20 cellular contexts compared by ENCODE assay signal in genomic region chr1:50421768-50422674, GRCh38. TPM values are rescaled to one million over a fixed set of nuclear protein-coding genes. Genes with fewer than 3 reads are reported as not detected.
DNase-seq lines count a peak whose midpoint lies in the region; ATAC-seq, FAIRE-seq and TF ChIP-seq lines count a peak whose summit lies in the region.
"Had no signal": no experiment of that assay in that cellular context is flagged by ENCODE, and none has a peak within 500 bp of the region (broad histone marks: within the 10 kb centered on the region; RNA-seq: fewer than 3 reads in every experiment).

No MANE protein-coding gene starts in this region.

- H4K20me1 ChIP-seq in endothelial cell of umbilical vein (replicated peaks; ENCODE audit: control insufficient read depth, extremely low read depth, insufficient read depth, low read length) (no peaks in the 10 kb centered on the region), osteoblast (ENCODE audit: insufficient read depth, low read length) (peaks cover 5% of the 10 kb centered on the region)

- H3K4me3 Mint-ChIP-seq in activated CD4-positive, alpha-beta T cell treated with anti-CD3 and anti-CD28 coated beads, Interleukin-2, amount 10 ng/mL, durations not matched to agents 7 days and 5 days, result peak overlapping the region; percentile 57

- H3K27me3 Mint-ChIP-seq in activated CD4-positive, alpha-beta T cell treated with anti-CD3 and anti-CD28 coated beads, Interleukin-2, amount 10 ng/mL, durations not matched to agents 7 days and 5 days, result peaks cover 84% of the 10 kb centered on the region

- H3K27ac ChIP-seq in endothelial cell of umbilical vein (ENCODE audit: insufficient read depth, low read depth, low read length) (no peak overlapping the region), osteoblast (ENCODE audit: low read depth, low read length) (no peak overlapping the region)
- H3K27ac ChIP-seq: dorsolateral prefrontal cortex, spleen had no signal

- no peaks in the 10 kb centered on the region for H3K9me1 ChIP-seq in endothelial cell of umbilical vein (replicated peaks; ENCODE audit: control insufficient read depth, extremely low read depth, insufficient read depth, low read length)

- H3K27ac Mint-ChIP-seq in activated CD4-positive, alpha-beta T cell treated with anti-CD3 and anti-CD28 coated beads, Interleukin-2, amount 10 ng/mL, durations not matched to agents 7 days and 5 days, result peak overlapping the region; percentile 56

- H3K9ac ChIP-seq in endothelial cell of umbilical vein (replicated peaks; ENCODE audit: extremely low read depth, insufficient read depth, low read length), result no peak overlapping the region

- H3K36me3 Mint-ChIP-seq in activated CD4-positive, alpha-beta T cell treated with anti-CD3 and anti-CD28 coated beads, Interleukin-2, amount 10 ng/mL, durations not matched to agents 7 days and 5 days (ENCODE audit: low read depth), result peaks cover 11% of the 10 kb centered on the region

- H3K27me3 ChIP-seq in endothelial cell of umbilical vein (ENCODE audit: control insufficient read depth in 2 of 2, insufficient read depth in 2 of 2, low read length in 2 of 2) (peaks cover 82 to 100% of the 10 kb centered on the region in 2 experiments), osteoblast (ENCODE audit: insufficient read depth, low read length) (peaks cover 98% of the 10 kb centered on the region)

- POLR2A ChIA-PET in activated CD4-positive, alpha-beta T cell treated with anti-CD3 and anti-CD28 coated beads, Interleukin-2, amount 10 ng/mL, durations not matched to agents 7 days and 5 days (lab: Charles Lee), result no interaction called here
- POLR2A ChIA-PET in endothelial cell of umbilical vein (lab: Charles Lee), result no interaction called here

- no peak for DNase-seq in activated CD4-positive, alpha-beta T cell treated with anti-CD3 and anti-CD28 coated beads, Interleukin-2, amount 10 ng/mL, durations not matched to agents 7 days and 5 days
- DNase-seq in activated CD4-positive, alpha-beta T cell treated with anti-CD3 and anti-CD28 coated beads, Interleukin-2, amount 50 U/mL, for 48 hours, result no peak
- DNase-seq in HuH-7.5 (ENCODE audit: low spot score) (peak; percentile 44), endothelial cell of umbilical vein (ENCODE audit: low read depth, low spot score) (no peak), osteoblast (ENCODE audit: insufficient read length, low spot score, missing footprints) (peak; percentile 84), NCI-H2029 treated with DMSO at 0.1 percent for 48 hours (lab: John Stamatoyannopoulos, UW) (no peak)
- DNase-seq: activated CD4-positive, alpha-beta T cell treated with anti-CD3 and anti-CD28 coated beads for 1 hour; DND-41; dorsolateral prefrontal cortex; foreskin melanocyte; KBM-7; left cardiac atrium; NCI-H1694 treated with DMSO at 0.1 percent for 48 hours; SHP77 treated with DMSO at 0.1 percent for 48 hours; spleen had no signal

- no peaks in the 10 kb centered on the region for H3K9me3 ChIP-seq in endothelial cell of umbilical vein (replicated peaks; ENCODE audit: control insufficient read depth, insufficient read depth, low read length)
- H3K9me3 ChIP-seq in osteoblast (ENCODE audit: low read depth, low read length), result no peaks in the 10 kb centered on the region

- H3K36me3 ChIP-seq in endothelial cell of umbilical vein (ENCODE audit: control insufficient read depth in 2 of 2, extremely low read depth in 1 of 2, insufficient read depth in 2 of 2, low read length in 2 of 2) (no peaks in the 10 kb centered on the region), osteoblast (ENCODE audit: insufficient read depth, low read length) (no peaks in the 10 kb centered on the region)
- H3K36me3 ChIP-seq: spleen had no signal

- TF ChIP-seq CTCF in endothelial cell of umbilical vein (IDR thresholded peaks at IDR 0.05; ENCODE audit: extremely low read depth in 1 of 2, insufficient read depth in 1 of 2, low read depth in 1 of 2, low read length in 2 of 2) (no peak), osteoblast (IDR thresholded peaks at IDR 0.05; ENCODE audit: extremely low read depth, low read depth, low read length) (no peak)

- H3K4me1 ChIP-seq in endothelial cell of umbilical vein (ENCODE audit: control insufficient read depth, extremely low read depth, insufficient read depth, low read length) (peaks cover 3% of the 10 kb centered on the region), osteoblast (ENCODE audit: insufficient read depth, low read length) (no peaks in the 10 kb centered on the region)

- H3K4me3 ChIP-seq in endothelial cell of umbilical vein (replicated peaks in 1 of 3; ENCODE audit: insufficient read depth in 1 of 3, low read depth in 1 of 3, low read length in 3 of 3), result no peak overlapping the region
- no peak overlapping the region for H3K4me3 ChIP-seq in osteoblast (ENCODE audit: insufficient read depth, low read length)

- no peak overlapping the region for H3K4me2 ChIP-seq in endothelial cell of umbilical vein (ENCODE audit: insufficient read depth, low read length)
- no peak overlapping the region for H3K4me2 ChIP-seq in osteoblast (ENCODE audit: insufficient read depth, low read length)

- dilution Hi-C loops in endothelial cell of umbilical vein (cut with MboI; ENCODE audit: extremely low pct_ligation_motif_present, low sequenced_read_pairs), result no loop called here

- H3K9me3 Mint-ChIP-seq in activated CD4-positive, alpha-beta T cell treated with anti-CD3 and anti-CD28 coated beads, Interleukin-2, amount 10 ng/mL, durations not matched to agents 7 days and 5 days, result no peaks in the 10 kb centered on the region

- H3K79me2 ChIP-seq in endothelial cell of umbilical vein (ENCODE audit: control insufficient read depth, insufficient read depth, low read length) (no peaks in the 10 kb centered on the region), osteoblast (ENCODE audit: insufficient read depth, low read length) (no peaks in the 10 kb centered on the region)

- intact Hi-C loops in endothelial cell of umbilical vein (cut with micrococcal nuclease), result no loop called here

- CTCF ChIA-PET in activated CD4-positive, alpha-beta T cell treated with anti-CD3 and anti-CD28 coated beads, Interleukin-2, amount 10 ng/mL, durations not matched to agents 7 days and 5 days (lab: Charles Lee), result interaction anchor here (0.6 kb wide), 1 partner anchor 61 kb away, joined by 3 read pairs; no protein-coding TSS in a partner anchor
- CTCF ChIA-PET in endothelial cell of umbilical vein (lab: Charles Lee), result interaction anchor here (0.9 to 1.5 kb wide), 3 partner anchors 8 to 182 kb away, joined by 4 to 5 read pairs (median 4); no protein-coding TSS in a partner anchor

- H3K4me1 Mint-ChIP-seq in activated CD4-positive, alpha-beta T cell treated with anti-CD3 and anti-CD28 coated beads, Interleukin-2, amount 10 ng/mL, durations not matched to agents 7 days and 5 days, result peaks cover 40% of the 10 kb centered on the region

- peak; percentile 4 for FAIRE-seq in endothelial cell of umbilical vein (lab: Jason Lieb, UNC)
- FAIRE-seq: urothelium cell line had no signal

- H2AFZ ChIP-seq in endothelial cell of umbilical vein (ENCODE audit: low read depth, low read length) (no peak overlapping the region), osteoblast (ENCODE audit: low read length) (no peak overlapping the region)

- BruUV-seq in endothelial cell of umbilical vein (replicated peaks; lab: Mats Ljungman, UMichigan), result no TSS peak

- no peak for TF ChIP-seq POLR2A in endothelial cell of umbilical vein (IDR thresholded peaks at IDR 0.05; ENCODE audit: low read depth, low read length)

- ATAC-seq in GM18873 (IDR thresholded peaks at IDR 0.05; ENCODE audit: low FRiP score, unreplicated experiment), result no peak
- ATAC-seq in GM21528 (IDR thresholded peaks at IDR 0.05; ENCODE audit: low FRiP score, unreplicated experiment), result no peak

TF ChIP-seq in endothelial cell of umbilical vein, 7 proteins besides CTCF, POLR2A, EP300 and RAD21:
- TF ChIP-seq, protein P1, sequence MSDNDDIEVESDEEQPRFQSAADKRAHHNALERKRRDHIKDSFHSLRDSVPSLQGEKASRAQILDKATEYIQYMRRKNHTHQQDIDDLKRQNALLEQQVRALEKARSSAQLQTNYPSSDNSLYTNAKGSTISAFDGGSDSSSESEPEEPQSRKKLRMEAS (IDR thresholded peaks at IDR 0.05; ENCODE audit: insufficient read depth, insufficient read length), result no peak
- no peak for TF ChIP-seq GATA2 (IDR thresholded peaks at IDR 0.05; ENCODE audit: insufficient read depth, insufficient read length, low read depth, low read length)
- TF ChIP-seq JUN (IDR thresholded peaks at IDR 0.05; ENCODE audit: borderline replicate concordance, insufficient read depth, insufficient read length, low read depth), result no peak
- TF ChIP-seq POLR2AphosphoS5 (IDR thresholded peaks at IDR 0.05; ENCODE audit: insufficient read depth, low read depth, low read length), result no peak
- TF ChIP-seq EZH2 (IDR thresholded peaks at IDR 0.05; ENCODE audit: borderline replicate concordance, low read depth, low read length, severe bottlenecking), result no peak
- no peak for TF ChIP-seq MYC (IDR thresholded peaks at IDR 0.05; ENCODE audit: low read depth, low read length)
- no peak for TF ChIP-seq FOS (IDR thresholded peaks at IDR 0.05; ENCODE audit: borderline replicate concordance, insufficient read depth, low read length)

RNA-seq across cellular contexts. Expression of gene DMRTA2, which starts 1.2 kb away (rescaled TPM):
- total RNA-seq in activated CD4-positive, alpha-beta T cell treated with anti-CD3 and anti-CD28 coated beads, Interleukin-2, amount 10 ng/mL, durations not matched to agents 7 days and 5 days, result not detected
- not detected in 2 replicates for total RNA-seq in endothelial cell of umbilical vein
- not detected in 2 replicates for polyA plus RNA-seq in endothelial cell of umbilical vein
- not detected in 2 replicates for polyA plus RNA-seq in endothelial cell of umbilical vein (2011; cell fraction: cytosol; rRNA removed)
- polyA plus RNA-seq in endothelial cell of umbilical vein (2011; cell fraction: nucleus; rRNA removed), result not detected in 2 replicates
- not detected in 2 replicates for polyA plus RNA-seq in endothelial cell of umbilical vein (2012)
- polyA minus RNA-seq in endothelial cell of umbilical vein, result not detected in 2 replicates
- not detected for polyA minus RNA-seq in endothelial cell of umbilical vein (2011; cell fraction: cytosol; rRNA and poly(A)+ RNA removed)
- polyA minus RNA-seq in endothelial cell of umbilical vein (2011; cell fraction: nucleus; rRNA and poly(A)+ RNA removed), result 0.14 TPM in 1 of 2 replicates, not detected in the other
- total RNA-seq in osteoblast, result under 0.01 TPM in 1 of 2 replicates, not detected in the other
- total RNA-seq: left cardiac atrium had no signal
- polyA plus RNA-seq: adipose tissue, AG04450 had no signal

Comparison
In these comparisons a context has a peak if more than half of its experiments do, and no peak if none do; other contexts are left out.
1. DNase-seq: peak in HuH-7.5 (single experiment) and osteoblast (single experiment); none in activated CD4-positive, alpha-beta T cell treated with anti-CD3 and anti-CD28 coated beads, Interleukin-2, amount 10 ng/mL, durations not matched to agents 7 days and 5 days (single experiment), activated CD4-positive, alpha-beta T cell treated with anti-CD3 and anti-CD28 coated beads, Interleukin-2, amount 50 U/mL, for 48 hours (0 of 2), endothelial cell of umbilical vein (single experiment) and NCI-H2029 treated with DMSO at 0.1 percent for 48 hours (single experiment).